8 cellular contexts compared by ENCODE assay signal in genomic region chrX:119004920-119005524, GRCh38. TPM values are rescaled to one million over a fixed set of nuclear protein-coding genes. Genes with fewer than 3 reads are reported as not detected.
A peak's percentile ranks its signal among the peaks of the same experiment; 100 is the strongest.
DNase-seq lines count a peak whose midpoint lies in the region; ATAC-seq, FAIRE-seq and TF ChIP-seq lines count a peak whose summit lies in the region.

No MANE protein-coding gene starts in this region.

- no peak overlapping the region for H3K4me3 Mint-ChIP-seq in T-helper 2 cell treated with Interferon-gamma antibody and Interleukin-4, amounts not matched to agents 5 μg/mL and 100 μg/mL, for 36 hours

- H3K79me2 ChIP-seq in GM12878 (ENCODE audit: control insufficient read depth, insufficient read depth, low read length), result no peaks in the 10 kb centered on the region

- DNase-seq in EL, result peak; percentile 25
- DNase-seq in T-helper 2 cell treated with Interferon-gamma antibody and Interleukin-4, amounts not matched to agents 5 μg/mL and 100 μg/mL, for 36 hours (ENCODE audit: low spot score), result peak; percentile 15
- no peak for DNase-seq in GM12878 (ENCODE audit: low read depth, low spot score)
- peak; percentile 78 for DNase-seq in kidney
- DNase-seq in stimulated activated CD4-positive, alpha-beta T cell treated with anti-CD3 and anti-CD28 coated beads, Interleukin-2, amount 100 ng/mL, for 24 hours, result peak; percentile 47 to 60

- SMC1A ChIA-PET in GM12878 (lab: Charles Lee; ENCODE audit: uncharacterized antibody, unreplicated experiment), result interaction anchor here (0.6 to 2.0 kb wide), 7 partner anchors 15 to 161 kb away, joined by 3 to 4 read pairs (median 4); no protein-coding TSS in a partner anchor

- POLR2A ChIA-PET in GM12878 (lab: Charles Lee), result no interaction called here

- no peak for TF ChIP-seq POLR2A in GM12878 (IDR thresholded peaks at IDR 0.05; ENCODE audit: low read depth, low read length)

- no peak overlapping the region for H2AFZ ChIP-seq in GM12878 (ENCODE audit: control insufficient read depth, low read depth, low read length)

- peaks cover 2% of the 10 kb centered on the region for H3K27me3 Mint-ChIP-seq in T-helper 2 cell treated with Interferon-gamma antibody and Interleukin-4, amounts not matched to agents 5 μg/mL and 100 μg/mL, for 36 hours (ENCODE audit: low read depth)

- 1% methylated on average over 5 of the region's 5 CpGs for WGBS in GM12878 (ENCODE audit: insufficient coverage, insufficient replicate concordance, low lambda C conversion rate, missing lambda C conversion rate)

- peak; percentile 63 for TF ChIP-seq RAD21 in GM12878 (IDR thresholded peaks at IDR 0.05; ENCODE audit: insufficient read depth, low read depth, low read length)

- FAIRE-seq in GM12878 (lab: Jason Lieb, UNC), result peak; percentile 88
- no peak for FAIRE-seq in kidney (lab: Jason Lieb, UNC)

- no peak overlapping the region for H3K9ac ChIP-seq in GM12878 (ENCODE audit: control insufficient read depth, insufficient read depth, low read length)
- H3K9ac ChIP-seq in kidney (ENCODE audit: low read length in 2 of 2), result no peak overlapping the region

- H3K27me3 ChIP-seq in GM12878 (replicated peaks in 1 of 2; ENCODE audit: control insufficient read depth in 2 of 2, insufficient read depth in 2 of 2, low read length in 1 of 2), result no peaks in the 10 kb centered on the region; a peak in 1 of 4 replicates

- no peaks in the 10 kb centered on the region for H3K9me3 Mint-ChIP-seq in T-helper 2 cell treated with Interferon-gamma antibody and Interleukin-4, amounts not matched to agents 5 μg/mL and 100 μg/mL, for 36 hours

- H3K4me1 ChIP-seq in GM12878 (ENCODE audit: control insufficient read depth, insufficient read depth, low read length), result no peaks in the 10 kb centered on the region
- H3K4me1 ChIP-seq in kidney (ENCODE audit: control insufficient read depth in 1 of 2, insufficient read depth in 1 of 2, low read depth in 1 of 2, low read length in 2 of 2), result no peaks in the 10 kb centered on the region

- ATAC-seq in GM21576 (IDR thresholded peaks at IDR 0.05; ENCODE audit: unreplicated experiment) (peak; percentile 94), GM12878 (peak; percentile 98), GM19455 (IDR thresholded peaks at IDR 0.05; ENCODE audit: unreplicated experiment) (no peak)

- intact Hi-C loops in GM12878 (cut with micrococcal nuclease; ENCODE audit: unreplicated experiment) (loop anchor here (1.0 to 2.0 kb wide), 2 partner anchors 62 to 158 kb away; no protein-coding TSS in a partner anchor), kidney (cut with DNase I) (no loop called here)

- H3K4me1 Mint-ChIP-seq in T-helper 2 cell treated with Interferon-gamma antibody and Interleukin-4, amounts not matched to agents 5 μg/mL and 100 μg/mL, for 36 hours (ENCODE audit: low read depth), result no peaks in the 10 kb centered on the region

- no peak for TF ChIP-seq EP300 in GM12878 (IDR thresholded peaks at IDR 0.05; ENCODE audit: borderline replicate concordance in 1 of 2, control insufficient read depth in 1 of 2, low read depth in 2 of 2, low read length in 2 of 2)

- no peak overlapping the region for H3K4me3 ChIP-seq in GM12878
- H3K4me3 ChIP-seq in kidney (ENCODE audit: low read length in 2 of 2), result no peak overlapping the region

- no peak overlapping the region for H3K27ac ChIP-seq in GM12878 (ENCODE audit: control insufficient read depth, insufficient read depth)
- H3K27ac ChIP-seq in kidney (ENCODE audit: low read depth in 2 of 2, low read length in 2 of 2), result no peak overlapping the region

- RAD21 ChIA-PET in GM12878 (lab: Charles Lee; ENCODE audit: unreplicated experiment), result interaction anchor here (0.6 to 1.1 kb wide), 2 partner anchors 61 to 90 kb away, joined by 3 to 5 read pairs; no protein-coding TSS in a partner anchor

- in situ Hi-C loops in GM12878 (cut with MboI), result no loop called here

- H3K9me3 ChIP-seq in GM12878 (replicated peaks; ENCODE audit: control insufficient read depth, insufficient read depth, low read length), result no peaks in the 10 kb centered on the region
- no peaks in the 10 kb centered on the region for H3K9me3 ChIP-seq in kidney (ENCODE audit: control insufficient read depth in 1 of 2, low read length in 2 of 2)

- CTCF ChIA-PET in GM12878 (lab: Yijun Ruan, JAX), result interaction anchor here (0.8 to 7.1 kb wide), 12 partner anchors 12 to 403 kb away, joined by 3 to 43 read pairs (median 4); no protein-coding TSS in a partner anchor

- H3K36me3 ChIP-seq in GM12878 (ENCODE audit: control insufficient read depth in 2 of 2, insufficient read depth in 2 of 2, low read length in 1 of 2) (no peaks in the 10 kb centered on the region), kidney (ENCODE audit: control insufficient read depth in 1 of 2, insufficient read depth in 2 of 2, low read length in 2 of 2) (peaks cover 4 to 6% of the 10 kb centered on the region in 2 donors)

- H3K36me3 Mint-ChIP-seq in T-helper 2 cell treated with Interferon-gamma antibody and Interleukin-4, amounts not matched to agents 5 μg/mL and 100 μg/mL, for 36 hours (ENCODE audit: low read depth), result no peaks in the 10 kb centered on the region

- no peak overlapping the region for H3K27ac Mint-ChIP-seq in T-helper 2 cell treated with Interferon-gamma antibody and Interleukin-4, amounts not matched to agents 5 μg/mL and 100 μg/mL, for 36 hours

- TF ChIP-seq CTCF in LNCAP (IDR thresholded peaks at IDR 0.05) (peak; percentile 81), GM12878 (IDR thresholded peaks at IDR 0.05 in 2 of 3, conservative IDR thresholded peaks at IDR 0.05 in 1 of 3; ENCODE audit: control insufficient read depth in 2 of 3, extremely low read depth in 1 of 3, insufficient read depth in 1 of 3, low read depth in 3 of 3, low read length in 3 of 3) (peak; percentile 88 to 99 (median 96)), kidney (IDR thresholded peaks at IDR 0.05; ENCODE audit: borderline replicate concordance, extremely low read depth, insufficient read depth) (peak; percentile 74)

- H4K20me1 ChIP-seq in GM12878 (ENCODE audit: control insufficient read depth, insufficient read depth), result no peaks in the 10 kb centered on the region

- H3K4me2 ChIP-seq in GM12878 (ENCODE audit: control insufficient read depth, insufficient read depth), result no peak overlapping the region

- BruUV-seq in GM12878 (replicated peaks; lab: Mats Ljungman, UMichigan), result no TSS peak

TF ChIP-seq in GM12878, 131 proteins besides CTCF, POLR2A, EP300 and RAD21:
- no peak for TF ChIP-seq ZNF274 (IDR thresholded peaks at IDR 0.05; ENCODE audit: insufficient read depth, insufficient read length)
- TF ChIP-seq NRF1 (conservative IDR thresholded peaks at IDR 0.05; ENCODE audit: low read depth, low read length), result no peak
- TF ChIP-seq SMC3 (IDR thresholded peaks at IDR 0.05; ENCODE audit: borderline replicate concordance, low read length), result peak; percentile 82
- peak; percentile 48; the same call in 1 of the 2 replicates for TF ChIP-seq YY1 (IDR thresholded peaks at IDR 0.05; ENCODE audit: low read depth, low read length)
- TF ChIP-seq ZNF217 (IDR thresholded peaks at IDR 0.05), result no peak
- TF ChIP-seq HCFC1 (IDR thresholded peaks at IDR 0.05; ENCODE audit: low read length), result no peak
- no peak for TF ChIP-seq NFIC (IDR thresholded peaks at IDR 0.05; ENCODE audit: low read depth, low read length)

RNA-seq across cellular contexts. Expression of gene LONRF3, which starts 30.6 kb away (rescaled TPM):
- 0.15 TPM in 1 of 2 replicates, not detected in the other for total RNA-seq in GM12878 (2013; cell fraction: nucleolus; rRNA removed)
- total RNA-seq in GM12878 (2014; rRNA removed) (0.23 TPM in 1 of 2 replicates, not detected in the other), GM12878 (2014; rRNA removed; fragmentation: Illumina TruSeq; extraction: Trizol) (0.09 TPM in 2 replicates), GM12878 (2021) (0.10 and 0.16 TPM in 2 replicates), kidney (5.5 TPM)
- polyA plus RNA-seq in GM12878 (2011; ENCODE audit: low read depth), result not detected
- polyA plus RNA-seq in GM12878 (2011; rRNA removed) (0.05 TPM in 1 of 2 replicates, not detected in the other), GM12878 (2014; fragmentation: Illumina TruSeq; extraction: Trizol) (0.09 TPM in 1 of 2 replicates, not detected in the other), GM12878 (2014; fragmentation: Nextera tagmentation; extraction: Ambion mirVana) (under 1 TPM in 1 of 2 experiments, not detected in 1; 0.07 TPM), GM12878 (2014; rRNA removed) (0.05 and 0.08 TPM in 2 replicates), GM12878 (2016; fragmentation: Nextera tagmentation; extraction: Ambion mirVana) (not detected), kidney (ENCODE audit: insufficient read depth, low read depth, low replicate concordance) (0.67 TPM)
- 0.03 TPM in 1 of 2 replicates, not detected in the other for polyA plus RNA-seq in GM12878 (2011; cell fraction: cytosol; rRNA removed)
- polyA plus RNA-seq in GM12878 (2011; cell fraction: nucleus; rRNA removed), result 0.04 TPM in 1 of 2 replicates, not detected in the other
- polyA plus RNA-seq in GM12878 (2012), result 0.14 and 0.16 TPM in 2 replicates
- 0.15 TPM in 1 of 2 replicates, not detected in the other for polyA minus RNA-seq in GM12878 (2011; rRNA and poly(A)+ RNA removed)
- 0.42 TPM in 1 of 2 replicates, not detected in the other for polyA minus RNA-seq in GM12878 (2011; cell fraction: cytosol; rRNA and poly(A)+ RNA removed)
- polyA minus RNA-seq in GM12878 (2011; cell fraction: nucleus; rRNA and poly(A)+ RNA removed), result not detected in 2 replicates
